26 cellular contexts compared by ENCODE assay signal in genomic region chr7:6340241-6340640, GRCh38.
"Had no signal": no experiment of that assay in that cellular context is flagged by ENCODE, and none has a peak within 500 bp of the region (broad histone marks: within the 10 kb centered on the region; RNA-seq: fewer than 3 reads in every experiment).

No MANE protein-coding gene starts in this region.

- FAIRE-seq: endometrium, keratinocyte, TTC549 had no signal

- DNase-seq: activated CD4-positive, alpha-beta T cell treated with anti-CD3 and anti-CD28 coated beads for 4 hours; activated CD4-positive, alpha-beta T cell treated with anti-CD3 and anti-CD28 coated beads, Interleukin-2, amount 50 U/mL, for 4 hours; activated naive CD4-positive, alpha-beta T cell; activated T-cell treated with anti-CD3 and anti-CD28 coated beads for 4 hours; activated T-cell treated with anti-CD3 and anti-CD28 coated beads, Interleukin-2, amount 50 U/mL, for 72 hours; central memory CD4-positive, alpha-beta T cell; effector CD4-positive, alpha-beta T cell; esophagus squamous epithelium; foreskin melanocyte; left cardiac atrium; mammary epithelial cell; ovary; retina; stimulated activated CD4-positive, alpha-beta T cell treated with anti-CD3 and anti-CD28 coated beads, Interleukin-1b, Interleukin-23, amount 100 ng/mL, for 48 hours; stimulated activated CD4-positive, alpha-beta T cell treated with anti-CD3 and anti-CD28 coated beads, Interleukin-4, amount 100 ng/mL, for 4 hours; stimulated activated CD8-positive, alpha-beta memory T cell treated with anti-CD3 and anti-CD28 coated beads, Interleukin-4, amount 100 ng/mL, for 48 hours; stimulated activated naive B cell treated with anti-CD40 and anti-IgM and Interleukin-4, amounts not matched to agents 10 μg/mL and 1 μg/mL and 100 μg/mL, for 72 hours had no signal

- H3K4me1 ChIP-seq: suprapubic skin had no signal

- H3K9me3 ChIP-seq: breast epithelium, esophagus squamous epithelium, ovary, suprapubic skin, tibial nerve had no signal

- H3K36me3 ChIP-seq: breast epithelium, ovary, suprapubic skin had no signal

- H3K4me2 ChIP-seq: smooth muscle cell had no signal

- H3K4me3 ChIP-seq: breast epithelium, esophagus squamous epithelium, ovary, smooth muscle cell, suprapubic skin, tibial nerve had no signal

- H3K27ac ChIP-seq: breast epithelium, epithelial cell of prostate, esophagus squamous epithelium, ovary, suprapubic skin, tibial nerve, VCaP had no signal

- H3K27me3 ChIP-seq: breast epithelium, esophagus squamous epithelium, ovary, suprapubic skin, tibial nerve had no signal
